ENCODE assay signal across 11 cellular contexts in genomic region chr21:42651515-42652401, GRCh38. TPM values are rescaled to one million over a fixed set of nuclear protein-coding genes. Genes with fewer than 3 reads are reported as not detected.
DNase-seq lines count a peak whose midpoint lies in the region; ATAC-seq and TF ChIP-seq lines count a peak whose summit lies in the region.
"Had no signal": no experiment of that assay in that cellular context is flagged by ENCODE, and none has a peak within 500 bp of the region (broad histone marks: within the 10 kb centered on the region; RNA-seq: fewer than 3 reads in every experiment).

No MANE protein-coding gene starts in this region.

- H3K27me3 Mint-ChIP-seq in natural killer cell (ENCODE audit: low read depth in 2 of 2), result peaks cover 34 to 41% of the 10 kb centered on the region in 2 donors
- peaks cover 21 to 30% of the 10 kb centered on the region in 2 donors for H3K27me3 Mint-ChIP-seq in natural killer cell treated with Interleukin-12 subunit alpha and Interleukin-12 subunit beta and Interleukin-15 and Interleukin-18, amount 100 ng/mL, for 72 hours
- H3K27me3 Mint-ChIP-seq in activated CD4-positive, alpha-beta memory T cell treated with anti-CD3 and anti-CD28 coated beads for 36 hours, result peaks cover 14% of the 10 kb centered on the region
- peaks cover 53% of the 10 kb centered on the region for H3K27me3 Mint-ChIP-seq in activated CD8-positive, alpha-beta memory T cell treated with anti-CD3 and anti-CD28 coated beads, Interleukin-2, amount 10 ng/mL, durations not matched to agents 7 days and 5 days

- no peak for TF ChIP-seq POLR2A in right lobe of liver (IDR thresholded peaks at IDR 0.05)

- WGBS in right lobe of liver (ENCODE audit: insufficient coverage, low coverage, low lambda C conversion rate, missing lambda C conversion rate), result 84% methylated on average over 9 of the region's 16 CpGs
- 74 to 76% methylated on average over 16 of the region's 16 CpGs for WGBS in aorta, 2 donors

- H3K4me3 ChIP-seq in right lobe of liver, result no peak overlapping the region
- no peak overlapping the region for H3K4me3 ChIP-seq in aorta (ENCODE audit: low read length in 2 of 2)

- CTCF ChIA-PET in activated CD4-positive, alpha-beta memory T cell treated with anti-CD3 and anti-CD28 coated beads for 36 hours (lab: Charles Lee), result no interaction called here
- CTCF ChIA-PET in activated CD8-positive, alpha-beta memory T cell treated with anti-CD3 and anti-CD28 coated beads, Interleukin-2, amount 10 ng/mL, durations not matched to agents 7 days and 5 days (lab: Charles Lee), result no interaction called here

- ATAC-seq in natural killer cell (no peak), right lobe of liver (no peak), aorta (ENCODE audit: low FRiP score) (no peak), GM18907 (IDR thresholded peaks at IDR 0.05; ENCODE audit: unreplicated experiment) (no peak)
- no peak for ATAC-seq in natural killer cell treated with Interleukin-12 subunit alpha and Interleukin-12 subunit beta and Interleukin-15 and Interleukin-18, amount 100 ng/mL, for 72 hours
- no peak for ATAC-seq in activated CD8-positive, alpha-beta memory T cell treated with anti-CD3 and anti-CD28 coated beads, Interleukin-2, amount 10 ng/mL, durations not matched to agents 7 days and 5 days

- no peaks in the 10 kb centered on the region for H3K9me3 ChIP-seq in right lobe of liver
- no peaks in the 10 kb centered on the region for H3K9me3 ChIP-seq in aorta (ENCODE audit: control insufficient read depth, low read length)

- H3K27me3 ChIP-seq in right lobe of liver (no peaks in the 10 kb centered on the region), aorta (ENCODE audit: control insufficient read depth in 1 of 2, insufficient read depth in 2 of 2, low read length in 1 of 2) (no peaks in the 10 kb centered on the region)

- H3K9me3 Mint-ChIP-seq in natural killer cell, result no peaks in the 10 kb centered on the region
- no peaks in the 10 kb centered on the region for H3K9me3 Mint-ChIP-seq in natural killer cell treated with Interleukin-12 subunit alpha and Interleukin-12 subunit beta and Interleukin-15 and Interleukin-18, amount 100 ng/mL, for 72 hours
- no peaks in the 10 kb centered on the region for H3K9me3 Mint-ChIP-seq in activated CD4-positive, alpha-beta memory T cell treated with anti-CD3 and anti-CD28 coated beads for 36 hours
- H3K9me3 Mint-ChIP-seq in activated CD8-positive, alpha-beta memory T cell treated with anti-CD3 and anti-CD28 coated beads, Interleukin-2, amount 10 ng/mL, durations not matched to agents 7 days and 5 days (ENCODE audit: low read depth), result no peaks in the 10 kb centered on the region
- H3K9me3 Mint-ChIP-seq: activated B cell treated with CpG ODN at 0.5 μM for 24 hours had no signal

- no peak for TF ChIP-seq CTCF in natural killer cell (IDR thresholded peaks at IDR 0.05)
- no peak for TF ChIP-seq CTCF in right lobe of liver (IDR thresholded peaks at IDR 0.05)

- POLR2A ChIA-PET in activated CD4-positive, alpha-beta memory T cell treated with anti-CD3 and anti-CD28 coated beads for 36 hours (lab: Charles Lee), result no interaction called here

- H3K27ac ChIP-seq in right lobe of liver (no peak overlapping the region), aorta (ENCODE audit: low read depth in 1 of 2, low read length in 2 of 2) (no peak overlapping the region)

- DNase-seq in natural killer cell, result no peak
- DNase-seq in natural killer cell treated with Interleukin-12 subunit alpha and Interleukin-12 subunit beta and Interleukin-15 and Interleukin-18, amount 100 ng/mL, for 72 hours (ENCODE audit: low spot score), result no peak
- no peak for DNase-seq in activated CD4-positive, alpha-beta memory T cell treated with anti-CD3 and anti-CD28 coated beads for 36 hours
- peak in 2 of 3 donors; percentile 18 to 46 for DNase-seq in right lobe of liver
- peak; percentile 41 to 60 for DNase-seq in aorta
- DNase-seq in DMS53 (lab: John Stamatoyannopoulos, UW), result no peak
- no peak for DNase-seq in activated CD8-positive, alpha-beta memory T cell treated with anti-CD3 and anti-CD28 coated beads, Interleukin-2, amount 10 ng/mL, durations not matched to agents 7 days and 5 days
- DNase-seq: activated B cell treated with CpG ODN at 0.5 μM for 24 hours, amniotic stem cell, DND-41 had no signal

- H3K36me3 ChIP-seq in right lobe of liver (no peaks in the 10 kb centered on the region), aorta (ENCODE audit: control insufficient read depth in 1 of 2, insufficient read depth in 2 of 2, low read length in 1 of 2) (no peaks in the 10 kb centered on the region)

- H3K4me3 Mint-ChIP-seq in natural killer cell, result peak overlapping the region; percentile 4
- H3K4me3 Mint-ChIP-seq in natural killer cell treated with Interleukin-12 subunit alpha and Interleukin-12 subunit beta and Interleukin-15 and Interleukin-18, amount 100 ng/mL, for 72 hours, result no peak overlapping the region
- H3K4me3 Mint-ChIP-seq in activated CD4-positive, alpha-beta memory T cell treated with anti-CD3 and anti-CD28 coated beads for 36 hours, result peak overlapping the region; percentile 31
- no peak overlapping the region for H3K4me3 Mint-ChIP-seq in activated CD8-positive, alpha-beta memory T cell treated with anti-CD3 and anti-CD28 coated beads, Interleukin-2, amount 10 ng/mL, durations not matched to agents 7 days and 5 days

- no peak overlapping the region for H3K27ac Mint-ChIP-seq in natural killer cell
- H3K27ac Mint-ChIP-seq in natural killer cell treated with Interleukin-12 subunit alpha and Interleukin-12 subunit beta and Interleukin-15 and Interleukin-18, amount 100 ng/mL, for 72 hours, result no peak overlapping the region
- H3K27ac Mint-ChIP-seq in activated CD4-positive, alpha-beta memory T cell treated with anti-CD3 and anti-CD28 coated beads for 36 hours, result no peak overlapping the region
- no peak overlapping the region for H3K27ac Mint-ChIP-seq in activated CD8-positive, alpha-beta memory T cell treated with anti-CD3 and anti-CD28 coated beads, Interleukin-2, amount 10 ng/mL, durations not matched to agents 7 days and 5 days
- H3K27ac Mint-ChIP-seq: activated B cell treated with CpG ODN at 0.5 μM for 24 hours had no signal

- H3K4me1 ChIP-seq in right lobe of liver (peaks cover 0 to 12% (median 2%) of the 10 kb centered on the region in 4 donors), aorta (ENCODE audit: control insufficient read depth in 1 of 2, insufficient read depth in 2 of 2, low read length in 2 of 2) (no peaks in the 10 kb centered on the region)

- intact Hi-C loops in natural killer cell (cut with micrococcal nuclease), result loop anchor here (5.0 kb wide), 1 partner anchor 166 kb away; no protein-coding TSS in a partner anchor
- intact Hi-C loops in activated CD4-positive, alpha-beta memory T cell treated with anti-CD3 and anti-CD28 coated beads for 36 hours (cut with micrococcal nuclease), result loop anchor here (5.0 kb wide), 3 partner anchors 34 to 166 kb away; no protein-coding TSS in a partner anchor
- intact Hi-C loops in right lobe of liver (cut with DNase I), result loop anchor here (10.0 kb wide), 3 partner anchors 153 to 183 kb away; no protein-coding TSS in a partner anchor
- intact Hi-C loops in aorta (cut with DNase I), result no loop called here

- H3K4me1 Mint-ChIP-seq in natural killer cell, result peaks cover 0 to 16% of the 10 kb centered on the region in 2 donors
- H3K4me1 Mint-ChIP-seq in natural killer cell treated with Interleukin-12 subunit alpha and Interleukin-12 subunit beta and Interleukin-15 and Interleukin-18, amount 100 ng/mL, for 72 hours (ENCODE audit: low read depth in 2 of 2), result peaks cover 6 to 15% of the 10 kb centered on the region in 2 donors
- H3K4me1 Mint-ChIP-seq in activated CD4-positive, alpha-beta memory T cell treated with anti-CD3 and anti-CD28 coated beads for 36 hours (ENCODE audit: low read depth), result peaks cover 11% of the 10 kb centered on the region
- peaks cover 11% of the 10 kb centered on the region for H3K4me1 Mint-ChIP-seq in activated CD8-positive, alpha-beta memory T cell treated with anti-CD3 and anti-CD28 coated beads, Interleukin-2, amount 10 ng/mL, durations not matched to agents 7 days and 5 days

- H3K36me3 Mint-ChIP-seq in natural killer cell, result no peaks in the 10 kb centered on the region
- no peaks in the 10 kb centered on the region for H3K36me3 Mint-ChIP-seq in natural killer cell treated with Interleukin-12 subunit alpha and Interleukin-12 subunit beta and Interleukin-15 and Interleukin-18, amount 100 ng/mL, for 72 hours
- H3K36me3 Mint-ChIP-seq in activated CD4-positive, alpha-beta memory T cell treated with anti-CD3 and anti-CD28 coated beads for 36 hours, result no peaks in the 10 kb centered on the region
- H3K36me3 Mint-ChIP-seq in activated CD8-positive, alpha-beta memory T cell treated with anti-CD3 and anti-CD28 coated beads, Interleukin-2, amount 10 ng/mL, durations not matched to agents 7 days and 5 days, result no peaks in the 10 kb centered on the region

RNA-seq across cellular contexts. Expression of gene PDE9A, which starts 1.7 kb away (rescaled TPM):
- 1 to 10 TPM; 1.0 to 4.1 (median 1.2) TPM for total RNA-seq in natural killer cell
- total RNA-seq in natural killer cell treated with Interleukin-12 subunit alpha and Interleukin-12 subunit beta and Interleukin-15 and Interleukin-18, amount 100 ng/mL, for 72 hours, result 1 to 10 TPM; 1.4 to 2.2 TPM
- total RNA-seq in activated CD4-positive, alpha-beta memory T cell treated with anti-CD3 and anti-CD28 coated beads for 36 hours, result 1 to 10 TPM; 7.5 to 8.6 TPM
- 1 to 10 TPM; 1.1 to 5.9 (median 3.3) TPM for total RNA-seq in right lobe of liver
- 10 to 100 TPM in 1 of 2 donors, 1 to 10 TPM in 1; 3.8 to 11.8 TPM for total RNA-seq in aorta
- 10 to 100 TPM in 1 of 2 donors, 1 to 10 TPM in 1; 2.6 to 16.2 TPM for polyA plus RNA-seq in aorta
- 1 to 10 TPM; 2.0 to 6.8 TPM for total RNA-seq in activated CD8-positive, alpha-beta memory T cell treated with anti-CD3 and anti-CD28 coated beads, Interleukin-2, amount 10 ng/mL, durations not matched to agents 7 days and 5 days

Comparison
In these comparisons a context has a peak if more than half of its experiments do, and no peak if none do; other contexts are left out.
1. H3K4me3 Mint-ChIP-seq: peak in natural killer cell (single experiment) and activated CD4-positive, alpha-beta memory T cell treated with anti-CD3 and anti-CD28 coated beads for 36 hours (single experiment); none in natural killer cell treated with Interleukin-12 subunit alpha and Interleukin-12 subunit beta and Interleukin-15 and Interleukin-18, amount 100 ng/mL, for 72 hours (single experiment) and activated CD8-positive, alpha-beta memory T cell treated with anti-CD3 and anti-CD28 coated beads, Interleukin-2, amount 10 ng/mL, durations not matched to agents 7 days and 5 days (single experiment).
2. DNase-seq: peak in right lobe of liver (2 of 3) and aorta (2 of 2); none in natural killer cell (single experiment), natural killer cell treated with Interleukin-12 subunit alpha and Interleukin-12 subunit beta and Interleukin-15 and Interleukin-18, amount 100 ng/mL, for 72 hours (single experiment), activated CD4-positive, alpha-beta memory T cell treated with anti-CD3 and anti-CD28 coated beads for 36 hours (single experiment), DMS53 (single experiment) and activated CD8-positive, alpha-beta memory T cell treated with anti-CD3 and anti-CD28 coated beads, Interleukin-2, amount 10 ng/mL, durations not matched to agents 7 days and 5 days (single experiment).
3. intact Hi-C loops: an anchor here in natural killer cell (5.0 kb wide), activated CD4-positive, alpha-beta memory T cell treated with anti-CD3 and anti-CD28 coated beads for 36 hours (5.0 kb wide) and right lobe of liver (10.0 kb wide); none called in aorta.